8 cellular contexts compared by ENCODE assay signal in genomic region chr1:203765029-203765837, GRCh38.
DNase-seq lines count a peak whose midpoint lies in the region; ATAC-seq, FAIRE-seq and TF ChIP-seq lines count a peak whose summit lies in the region.

A gene with protein sequence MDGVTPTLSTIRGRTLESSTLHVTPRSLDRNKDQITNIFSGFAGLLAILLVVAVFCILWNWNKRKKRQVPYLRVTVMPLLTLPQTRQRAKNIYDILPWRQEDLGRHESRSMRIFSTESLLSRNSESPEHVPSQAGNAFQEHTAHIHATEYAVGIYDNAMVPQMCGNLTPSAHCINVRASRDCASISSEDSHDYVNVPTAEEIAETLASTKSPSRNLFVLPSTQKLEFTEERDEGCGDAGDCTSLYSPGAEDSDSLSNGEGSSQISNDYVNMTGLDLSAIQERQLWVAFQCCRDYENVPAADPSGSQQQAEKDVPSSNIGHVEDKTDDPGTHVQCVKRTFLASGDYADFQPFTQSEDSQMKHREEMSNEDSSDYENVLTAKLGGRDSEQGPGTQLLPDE (plus strand): TSS chr1:203765183. CDS start chr1:203765566, 383 bp downstream.

- H3K36me3 Mint-ChIP-seq in effector memory CD8-positive, alpha-beta T cell (ENCODE audit: insufficient read depth): peaks cover 45% of the 10 kb centered on the region

- DNase-seq in activated CD4-positive, CD25-positive, alpha-beta regulatory T cell (lab: John Stamatoyannopoulos, UW): peak; percentile 28 to 51 (median 44)
- DNase-seq in effector memory CD8-positive, alpha-beta T cell: peak; percentile 75 to 79 (median 75)
- peak; percentile 55 for DNase-seq in stimulated activated CD8-positive, alpha-beta memory T cell treated with anti-CD3 and anti-CD28 coated beads, Interleukin-7, amount 100 ng/mL, for 24 hours (ENCODE audit: low read depth)
- DNase-seq in DMS79 (lab: John Stamatoyannopoulos, UW): no peak
- no peak for DNase-seq in D721Med (ENCODE audit: insufficient read length, low spot score)

- ATAC-seq in HG02884 (IDR thresholded peaks at IDR 0.05; ENCODE audit: unreplicated experiment) (peak; percentile 57), HG02759 (IDR thresholded peaks at IDR 0.05; ENCODE audit: unreplicated experiment) (no peak)
- peak; percentile 91 for ATAC-seq in effector memory CD8-positive, alpha-beta T cell (replicated peaks)

- peak within 1 kb of the TSS; percentile 69 for H3K4me3 ChIP-seq in GM12875 (ENCODE audit: low read depth, low read length)

- no peaks in the 10 kb centered on the region for H3K27me3 Mint-ChIP-seq in effector memory CD8-positive, alpha-beta T cell

- no peaks in the 10 kb centered on the region for H3K9me3 Mint-ChIP-seq in effector memory CD8-positive, alpha-beta T cell

- no peak for FAIRE-seq in D721Med (lab: Jason Lieb, UNC)

- H3K4me3 Mint-ChIP-seq in effector memory CD8-positive, alpha-beta T cell: peak within 1 kb of the TSS; percentile 90 to 100

- H3K4me1 Mint-ChIP-seq in effector memory CD8-positive, alpha-beta T cell (ENCODE audit: low read depth in 2 of 2): peaks cover 47 to 64% of the 10 kb centered on the region in 2 donors

- no peak for TF ChIP-seq CTCF in GM12875 (IDR thresholded peaks at IDR 0.05; ENCODE audit: borderline replicate concordance, insufficient read depth, low read depth, low read length)
- TF ChIP-seq CTCF in D721Med (IDR thresholded peaks at IDR 0.05; ENCODE audit: insufficient read depth, missing control alignments): no peak

- peak within 1 kb of the TSS; percentile 95 to 99 for H3K27ac Mint-ChIP-seq in effector memory CD8-positive, alpha-beta T cell

Comparison
In these comparisons a context has a peak if more than half of its experiments do, and no peak if none do; other contexts are left out.
1. DNase-seq: peak in activated CD4-positive, CD25-positive, alpha-beta regulatory T cell (4 of 4), effector memory CD8-positive, alpha-beta T cell (3 of 3) and stimulated activated CD8-positive, alpha-beta memory T cell treated with anti-CD3 and anti-CD28 coated beads, Interleukin-7, amount 100 ng/mL, for 24 hours (single experiment); none in DMS79 (single experiment) and D721Med (single experiment).